In the genomic region with DNA sequence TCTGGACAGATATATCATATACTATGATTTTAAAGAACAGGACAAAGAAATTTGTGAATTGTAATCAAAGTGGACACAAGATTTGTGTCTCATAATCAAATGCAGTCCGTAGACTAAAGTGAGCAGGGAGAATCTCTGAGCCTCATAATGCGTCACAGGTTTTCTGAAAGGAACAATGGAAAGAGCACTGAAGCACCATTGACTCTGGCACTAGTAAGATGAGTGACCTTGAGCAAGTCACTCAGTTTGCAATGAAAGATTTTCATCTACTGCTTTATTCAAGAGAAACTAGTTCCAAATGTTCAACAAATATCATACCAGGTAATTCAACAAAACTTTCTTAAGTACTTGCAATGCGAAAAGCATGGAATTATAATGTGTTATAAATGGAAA, we compare ENCODE assay signal across 23 cellular contexts.
"Had no signal": no experiment of that assay in that cellular context is flagged by ENCODE, and none has a peak within 500 bp of the region (broad histone marks: within the 10 kb centered on the region; RNA-seq: fewer than 3 reads in every experiment).

No MANE protein-coding gene starts in this region.

- H3K27ac ChIP-seq: adrenal gland, PC-9, RWPE1 had no signal

- H3K27me3 Mint-ChIP-seq: activated CD4-positive, alpha-beta memory T cell treated with anti-CD3 and anti-CD28 coated beads for 36 hours; brain had no signal

- H3K27me3 ChIP-seq: adrenal gland had no signal

- H3K4me3 Mint-ChIP-seq: activated B cell treated with CpG ODN at 0.5 μM for 24 hours; activated CD4-positive, alpha-beta memory T cell treated with anti-CD3 and anti-CD28 coated beads for 36 hours; activated naive CD4-positive, alpha-beta T cell treated with anti-CD3 and anti-CD28 coated beads for 36 hours; activated T-cell treated with anti-CD3 and anti-CD28 coated beads, Interleukin-2, amount 50 U/mL, for 4 hours; activated T-helper 1 cell treated with anti-CD3 and anti-CD28 coated beads, Interleukin-12 subunit alpha, Interleukin-12 subunit beta, Interleukin-2, Interleukin-4 antibody, amounts not matched to agents 30 ng/mL and 10 ng/mL and 1 ng/mL, durations not matched to agents 14 hours and 24 hours and 36 hours; brain had no signal

- H3K9me3 Mint-ChIP-seq: activated B cell treated with CpG ODN at 0.5 μM for 24 hours; activated CD4-positive, alpha-beta memory T cell treated with anti-CD3 and anti-CD28 coated beads for 36 hours; activated naive CD4-positive, alpha-beta T cell treated with anti-CD3 and anti-CD28 coated beads for 36 hours; activated T-cell treated with anti-CD3 and anti-CD28 coated beads, Interleukin-2, amount 50 U/mL, for 4 hours; activated T-helper 1 cell treated with anti-CD3 and anti-CD28 coated beads, Interleukin-12 subunit alpha, Interleukin-12 subunit beta, Interleukin-2, Interleukin-4 antibody, amounts not matched to agents 30 ng/mL and 10 ng/mL and 1 ng/mL, durations not matched to agents 14 hours and 24 hours and 36 hours had no signal

- H3K27ac Mint-ChIP-seq: activated B cell treated with CpG ODN at 0.5 μM for 24 hours; activated CD4-positive, alpha-beta memory T cell treated with anti-CD3 and anti-CD28 coated beads for 36 hours; activated naive CD4-positive, alpha-beta T cell treated with anti-CD3 and anti-CD28 coated beads for 36 hours; activated naive CD4-positive, alpha-beta T cell treated with anti-CD3 and anti-CD28 coated beads, Interleukin-2, amount 50 U/mL, for 72 hours; activated T-helper 1 cell treated with anti-CD3 and anti-CD28 coated beads, Interleukin-12 subunit alpha, Interleukin-12 subunit beta, Interleukin-2, Interleukin-4 antibody, amounts not matched to agents 30 ng/mL and 10 ng/mL and 1 ng/mL, durations not matched to agents 14 hours and 24 hours and 36 hours had no signal

- DNase-seq: activated B cell treated with CpG ODN at 0.5 μM for 24 hours; activated CD4-positive, alpha-beta memory T cell treated with anti-CD3 and anti-CD28 coated beads for 36 hours; activated CD4-positive, alpha-beta T cell treated with anti-CD3 and anti-CD28 coated beads for 4 hours; activated CD4-positive, alpha-beta T cell treated with anti-CD3 and anti-CD28 coated beads, Interleukin-2, amount 50 U/mL, for 1 hour; activated CD4-positive, CD25-positive, alpha-beta regulatory T cell treated with anti-CD3 and anti-CD28 coated beads, Interleukin-2, amount 50 U/mL, for 72 hours; activated CD8-positive, alpha-beta memory T cell treated with anti-CD3 and anti-CD28 coated beads, Interleukin-2, amount 50 U/mL, for 4 hours; activated gamma-delta T cell treated with Interleukin-2 at 50 U/mL for 16 hours; activated T-cell treated with anti-CD3 and anti-CD28 coated beads for 4 hours; activated T-cell treated with anti-CD3 and anti-CD28 coated beads, Interleukin-2, amount 50 U/mL, for 4 hours; MV-4-11; NCI-H1436 treated with DMSO at 0.1 percent for 48 hours; NCI-H2107; PC-9; SIG-M5; T-helper 9 cell had no signal

- ATAC-seq: activated T-cell treated with anti-CD3 and anti-CD28 coated beads, Interleukin-2, amount 50 U/mL, for 4 hours; Right ventricle myocardium inferior had no signal

- H3K4me1 Mint-ChIP-seq: activated B cell treated with CpG ODN at 0.5 μM for 24 hours had no signal

- H2AFZ ChIP-seq: PC-9 had no signal

- H3K4me3 ChIP-seq: adrenal gland, PC-9 had no signal

- H3K36me3 ChIP-seq: adrenal gland had no signal

- H3K36me3 Mint-ChIP-seq: activated CD4-positive, alpha-beta memory T cell treated with anti-CD3 and anti-CD28 coated beads for 36 hours; activated naive CD4-positive, alpha-beta T cell treated with anti-CD3 and anti-CD28 coated beads, Interleukin-2, amount 50 U/mL, for 72 hours had no signal

- H3K9me3 ChIP-seq: adrenal gland had no signal

- FAIRE-seq: bronchial epithelial cell had no signal
